In the genomic region with DNA sequence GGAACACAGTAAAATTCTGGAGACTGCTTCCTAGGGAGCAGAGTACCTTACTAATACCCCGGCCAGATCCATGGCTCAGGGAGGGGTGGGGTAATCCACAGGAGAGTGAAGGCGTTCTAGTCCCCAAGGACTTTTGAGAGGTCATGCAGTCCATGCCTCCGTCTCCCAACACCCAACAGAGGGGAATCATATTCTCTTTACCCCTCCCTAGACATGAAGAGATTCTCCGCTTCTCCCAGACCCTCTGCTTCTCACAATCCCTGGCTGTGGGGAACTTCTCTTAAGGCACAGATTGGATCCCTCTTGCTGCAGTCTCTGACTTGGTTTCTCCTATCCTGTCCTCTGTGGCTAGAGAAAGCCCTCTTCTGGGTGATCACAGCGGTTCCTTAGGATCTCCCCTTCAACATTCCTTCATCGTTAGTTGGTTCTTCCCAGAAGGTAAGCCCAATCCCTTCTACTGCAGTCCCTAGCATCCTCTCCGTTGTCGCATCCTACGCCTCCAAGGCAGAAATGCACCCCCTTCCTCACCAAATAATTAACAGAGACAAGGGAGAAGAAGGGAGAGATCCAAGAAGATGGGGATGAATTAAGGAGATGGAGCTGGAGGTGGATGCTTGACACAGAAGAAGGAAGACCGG, we compare ENCODE assay signal across 8 cellular contexts.
DNase-seq lines count a peak whose midpoint lies in the region; ATAC-seq and TF ChIP-seq lines count a peak whose summit lies in the region.

No MANE protein-coding gene starts in this region.

- DNase-seq in LNCaP clone FGC (ENCODE audit: low read depth) (no peak), nephron progenitor cell (no peak), GM10266 (ENCODE audit: extremely low spot score) (no peak), erythroblast (lab: John Stamatoyannopoulos, UW) (no peak), DMS79 treated with DMSO at 0.1 percent for 48 hours (lab: John Stamatoyannopoulos, UW) (no peak)

- H3K4me3 ChIP-seq in LNCaP clone FGC (ENCODE audit: low read depth, low read length) (peak overlapping the region; percentile 62), duodenal mucosa (ENCODE audit: low read depth in 1 of 2, low read length in 2 of 2) (peak overlapping the region; percentile 82 to 84)

- H3K27me3 ChIP-seq in duodenal mucosa (ENCODE audit: control insufficient read depth in 1 of 2, insufficient read depth in 2 of 2, low read length in 2 of 2) = no peaks in the 10 kb centered on the region

- H3K4me3 Mint-ChIP-seq in nephron progenitor cell = peak overlapping the region; percentile 91

- H3K27me3 Mint-ChIP-seq in nephron progenitor cell (ENCODE audit: low read depth, poor library complexity) = peaks cover 27% of the 10 kb centered on the region

- TF ChIP-seq POLR2A in erythroblast (IDR thresholded peaks at IDR 0.05; ENCODE audit: low read length) = no peak

- ATAC-seq in HG02759 (IDR thresholded peaks at IDR 0.05; ENCODE audit: unreplicated experiment) = no peak

- no peaks in the 10 kb centered on the region for H3K36me3 Mint-ChIP-seq in nephron progenitor cell (ENCODE audit: low read depth)

- TF ChIP-seq CTCF in C4-2B (conservative IDR thresholded peaks at IDR 0.05) (no peak), LNCaP clone FGC (IDR thresholded peaks at IDR 0.05; ENCODE audit: control insufficient read depth, extremely low read depth, insufficient read depth) (no peak), nephron progenitor cell (IDR thresholded peaks at IDR 0.05) (no peak), GM10266 (IDR thresholded peaks at IDR 0.05; ENCODE audit: control insufficient read depth, insufficient read depth, low read depth, missing control alignments) (no peak)

- H3K4me1 ChIP-seq in duodenal mucosa (ENCODE audit: control insufficient read depth in 1 of 2, insufficient read depth in 2 of 2, low read length in 2 of 2) = peaks cover 37 to 42% of the 10 kb centered on the region in 2 donors

- no peaks in the 10 kb centered on the region for H3K36me3 ChIP-seq in duodenal mucosa (ENCODE audit: control insufficient read depth in 1 of 2, insufficient read depth in 2 of 2, low read length in 2 of 2)

- H3K9ac ChIP-seq in duodenal mucosa (ENCODE audit: low read depth in 1 of 2, low read length in 2 of 2) = peak overlapping the region; percentile 59 to 91

- peak overlapping the region; percentile 57 for H3K27ac ChIP-seq in C4-2B
- no peak overlapping the region for H3K27ac ChIP-seq in duodenal mucosa (ENCODE audit: low read depth, low read length)

- H3K4me1 Mint-ChIP-seq in nephron progenitor cell = peaks cover 53% of the 10 kb centered on the region

- no peak overlapping the region for H3K27ac Mint-ChIP-seq in nephron progenitor cell

- no peaks in the 10 kb centered on the region for H3K9me3 Mint-ChIP-seq in nephron progenitor cell

- H3K9me3 ChIP-seq in duodenal mucosa (ENCODE audit: control insufficient read depth in 1 of 2, low read length in 2 of 2) = no peaks in the 10 kb centered on the region
